ENCODE assay signal across 21 cellular contexts in the genomic region with DNA sequence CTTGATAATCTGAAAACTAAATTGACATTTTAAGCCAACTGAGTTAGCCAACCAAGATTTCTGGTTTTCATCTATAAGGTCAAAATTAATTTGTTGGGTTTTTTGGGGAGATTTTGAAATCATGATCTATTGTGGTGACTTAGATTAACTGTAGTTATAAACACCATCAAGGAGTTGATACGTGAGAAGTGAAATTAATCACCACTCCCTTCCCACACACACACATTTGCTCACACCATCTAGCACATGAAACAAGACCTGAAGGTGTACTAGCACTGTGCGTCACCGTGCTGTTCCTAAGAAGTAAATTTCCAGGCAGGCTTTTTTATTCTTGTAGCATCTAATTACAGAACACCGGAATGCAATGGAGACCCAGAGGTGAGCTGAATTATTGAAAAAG. TPM values are rescaled to one million over a fixed set of nuclear protein-coding genes. Genes with fewer than 3 reads are reported as not detected.
"Had no signal": no experiment of that assay in that cellular context is flagged by ENCODE, and none has a peak within 500 bp of the region (broad histone marks: within the 10 kb centered on the region; RNA-seq: fewer than 3 reads in every experiment).

No MANE protein-coding gene starts in this region.

- H3K9me3 ChIP-seq: gastrocnemius medialis, left lung, SK-N-SH, spleen, upper lobe of right lung had no signal

- H3K27ac ChIP-seq: cardiac muscle cell, gastrocnemius medialis, left lung, spleen, upper lobe of right lung had no signal

- H3K4me3 Mint-ChIP-seq: activated naive CD4-positive, alpha-beta T cell treated with anti-CD3 and anti-CD28 coated beads, Interleukin-2, amount 50 U/mL, for 24 hours; dendritic cell treated with granulocyte-macrophage colony-stimulating factor and Interleukin-4, amounts not matched to agents 40 ng/mL and 50 ng/mL, for 4 days; mesothelial cell of epicardium; nephron; WTC11 had no signal

- H3K4me1 Mint-ChIP-seq: activated naive CD4-positive, alpha-beta T cell treated with anti-CD3 and anti-CD28 coated beads, Interleukin-2, amount 50 U/mL, for 24 hours; mesothelial cell of epicardium; nephron had no signal

- H3K36me3 ChIP-seq: cardiac muscle cell, gastrocnemius medialis, left lung, spleen, upper lobe of right lung had no signal

- DNase-seq: effector CD8-positive, alpha-beta T cell; gastrocnemius medialis; head of caudate nucleus; kidney; left lung; nucleus accumbens; posterior cingulate gyrus; retina; SK-N-SH; spleen; upper lobe of right lung had no signal

- H3K4me2 ChIP-seq: SK-N-SH had no signal

- H3K4me3 ChIP-seq: cardiac muscle cell, gastrocnemius medialis, left lung, spleen, upper lobe of right lung had no signal

- H3K9ac ChIP-seq: SK-N-SH had no signal

- H3K4me1 ChIP-seq: left lung, upper lobe of right lung had no signal

- FAIRE-seq: kidney had no signal

- H3K9me3 Mint-ChIP-seq: activated naive CD4-positive, alpha-beta T cell treated with anti-CD3 and anti-CD28 coated beads, Interleukin-2, amount 50 U/mL, for 24 hours; dendritic cell treated with granulocyte-macrophage colony-stimulating factor and Interleukin-4, amounts not matched to agents 40 ng/mL and 50 ng/mL, for 4 days; mesothelial cell of epicardium; nephron; WTC11 had no signal

- H3K36me3 Mint-ChIP-seq: mesothelial cell of epicardium, WTC11 had no signal

- H3K27me3 Mint-ChIP-seq: activated naive CD4-positive, alpha-beta T cell treated with anti-CD3 and anti-CD28 coated beads, Interleukin-2, amount 50 U/mL, for 24 hours had no signal

- ATAC-seq: esophagus mucosa, gastrocnemius medialis, left lung, upper lobe of right lung had no signal

- H3K27ac Mint-ChIP-seq: activated naive CD4-positive, alpha-beta T cell treated with anti-CD3 and anti-CD28 coated beads, Interleukin-2, amount 50 U/mL, for 24 hours; dendritic cell treated with granulocyte-macrophage colony-stimulating factor and Interleukin-4, amounts not matched to agents 40 ng/mL and 50 ng/mL, for 4 days; mesothelial cell of epicardium; nephron; WTC11 had no signal

- H3K27me3 ChIP-seq: gastrocnemius medialis, left lung, spleen, upper lobe of right lung had no signal

RNA-seq across cellular contexts. Expression of a gene that starts 2.1 kb away (rescaled TPM):
- total RNA-seq: cardiac muscle cell, chondrocyte, esophagus mucosa, gastrocnemius medialis, kidney, lung microvascular endothelial cell, mesothelial cell of epicardium, upper lobe of right lung, WTC11 had no signal
- polyA plus RNA-seq: cardiac muscle cell, SK-N-SH, spleen, thymus had no signal
